26 cellular contexts compared by ENCODE assay signal in the genomic region with DNA sequence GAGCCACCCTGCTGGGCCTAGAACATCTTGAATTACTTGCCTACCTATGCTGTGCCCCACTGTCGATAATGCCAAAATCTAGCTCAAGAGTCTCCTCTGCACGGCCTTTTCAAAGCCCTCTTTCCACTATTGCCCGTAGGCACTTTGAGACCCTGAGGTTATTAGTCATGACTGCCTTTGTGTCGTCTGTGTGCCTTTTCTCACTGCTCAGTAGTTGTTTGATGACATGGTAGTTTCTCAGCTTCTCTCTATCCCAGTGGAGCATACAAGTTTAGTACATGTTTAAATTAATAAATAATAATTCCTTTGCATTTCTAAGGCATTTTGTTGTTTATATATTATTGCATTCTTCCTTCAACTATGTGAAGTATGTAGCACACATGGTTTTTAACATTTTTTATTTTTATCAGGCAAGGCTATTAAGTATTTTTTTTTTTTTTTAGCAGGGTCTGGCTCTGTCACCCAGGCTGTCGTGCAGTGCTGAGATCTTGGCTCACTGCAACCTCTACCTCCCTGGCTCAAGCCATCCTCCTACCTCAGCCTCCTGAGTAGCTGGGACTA. TPM values are rescaled to one million over a fixed set of nuclear protein-coding genes. Genes with fewer than 3 reads are reported as not detected.
DNase-seq lines count a peak whose midpoint lies in the region; ATAC-seq, FAIRE-seq and TF ChIP-seq lines count a peak whose summit lies in the region.
"Had no signal": no experiment of that assay in that cellular context is flagged by ENCODE, and none has a peak within 500 bp of the region (broad histone marks: within the 10 kb centered on the region; RNA-seq: fewer than 3 reads in every experiment).

No MANE protein-coding gene starts in this region.

- H3K4me3 ChIP-seq in fibroblast of lung (replicated peaks in 1 of 4; ENCODE audit: control extremely low read depth in 1 of 4, insufficient read depth in 1 of 4, low read depth in 3 of 4, low read length in 4 of 4) (no peak overlapping the region), rectal smooth muscle tissue (ENCODE audit: low read length) (no peak overlapping the region)
- H3K4me3 ChIP-seq: neural progenitor cell, thoracic aorta had no signal

- no peak for DNase-seq in GM19239 (ENCODE audit: insufficient read length, low spot score)
- no peak for DNase-seq in T-helper 17 cell
- DNase-seq in fibroblast of lung (ENCODE audit: low read depth in 2 of 2): peak in 1 of 2 donors; percentile 48
- DNase-seq in ecto neural progenitor cell (ENCODE audit: low spot score): no peak
- no peak for DNase-seq in 8988T
- DNase-seq: activated CD4-positive, CD25-positive, alpha-beta regulatory T cell; activated CD8-positive, alpha-beta T cell treated with anti-CD3 and anti-CD28 coated beads, Interleukin-2, amount 10 ng/mL, durations not matched to agents 7 days and 5 days; activated naive CD4-positive, alpha-beta T cell treated with anti-CD3 and anti-CD28 coated beads, Interleukin-2, amount 10 ng/mL, durations not matched to agents 7 days and 5 days; activated T-cell treated with anti-CD3 and anti-CD28 coated beads, Interleukin-2, amount 50 U/mL, for 24 hours; BE2C; Calu3; glutamatergic neuron; H7; NCI-H748 treated with DMSO at 0.1 percent for 48 hours; OCI-M1; SIG-M5; stimulated activated CD4-positive, alpha-beta T cell treated with anti-CD3 and anti-CD28 coated beads, Interleukin-15, amount 100 ng/mL, for 24 hours; T-helper 2 cell had no signal

- H3K79me2 ChIP-seq in fibroblast of lung (ENCODE audit: control insufficient read depth, insufficient read depth, low read length): peaks cover 14% of the 10 kb centered on the region

- peaks cover 2% of the 10 kb centered on the region for H3K4me1 ChIP-seq in fibroblast of lung (ENCODE audit: control insufficient read depth, extremely low read depth, insufficient read depth, low read length)
- peaks cover 14% of the 10 kb centered on the region for H3K4me1 ChIP-seq in rectal smooth muscle tissue (ENCODE audit: control insufficient read depth, insufficient read depth, low read length)

- FAIRE-seq in GM19239 (lab: Jason Lieb, UNC): peak; percentile 40

- no peak overlapping the region for H3K4me2 ChIP-seq in fibroblast of lung (ENCODE audit: extremely low read depth, insufficient read depth, low read length)
- H3K4me2 ChIP-seq: neural progenitor cell had no signal

- ATAC-seq in T-helper 17 cell (no peak), GM19395 (IDR thresholded peaks at IDR 0.05; ENCODE audit: unreplicated experiment) (no peak), GM21786 (IDR thresholded peaks at IDR 0.05; ENCODE audit: unreplicated experiment) (no peak)
- ATAC-seq: activated CD8-positive, alpha-beta T cell treated with anti-CD3 and anti-CD28 coated beads, Interleukin-2, amount 10 ng/mL, durations not matched to agents 7 days and 5 days; left lobe of liver had no signal

- no peaks in the 10 kb centered on the region for H3K9me3 ChIP-seq in T-helper 17 cell (ENCODE audit: control insufficient read depth, low read length, poor library complexity, severe bottlenecking)
- H3K9me3 ChIP-seq in fibroblast of lung (ENCODE audit: control insufficient read depth, insufficient read depth, low read depth, low read length): no peaks in the 10 kb centered on the region
- H3K9me3 ChIP-seq: BE2C, thoracic aorta had no signal

- TF ChIP-seq CTCF in fibroblast of lung (conservative IDR thresholded peaks at IDR 0.05 in 1 of 2, IDR thresholded peaks at IDR 0.05 in 1 of 2; ENCODE audit: low read depth in 1 of 2, low read length in 2 of 2): no peak

- H3K27ac Mint-ChIP-seq in T-helper 17 cell: peak overlapping the region; percentile 41
- H3K27ac Mint-ChIP-seq: activated CD8-positive, alpha-beta T cell treated with anti-CD3 and anti-CD28 coated beads, Interleukin-2, amount 10 ng/mL, durations not matched to agents 7 days and 5 days; activated naive CD4-positive, alpha-beta T cell treated with anti-CD3 and anti-CD28 coated beads, Interleukin-2, amount 10 ng/mL, durations not matched to agents 7 days and 5 days; activated T-cell treated with anti-CD3 and anti-CD28 coated beads, Interleukin-2, amount 50 U/mL, for 24 hours; neural progenitor cell had no signal

- H3K27ac ChIP-seq in fibroblast of lung (ENCODE audit: insufficient read depth, low read length) (peak overlapping the region; percentile 51), rectal smooth muscle tissue (ENCODE audit: low read depth, low read length) (peak overlapping the region; percentile 34)
- H3K27ac ChIP-seq: HL-60, neural progenitor cell had no signal

- no peak overlapping the region for H3K4me3 Mint-ChIP-seq in T-helper 17 cell
- H3K4me3 Mint-ChIP-seq: activated CD8-positive, alpha-beta T cell treated with anti-CD3 and anti-CD28 coated beads, Interleukin-2, amount 10 ng/mL, durations not matched to agents 7 days and 5 days; activated naive CD4-positive, alpha-beta T cell treated with anti-CD3 and anti-CD28 coated beads, Interleukin-2, amount 10 ng/mL, durations not matched to agents 7 days and 5 days; activated T-cell treated with anti-CD3 and anti-CD28 coated beads, Interleukin-2, amount 50 U/mL, for 24 hours; brain; neural progenitor cell had no signal

- no peak overlapping the region for H2AFZ ChIP-seq in fibroblast of lung (ENCODE audit: low read length)
- H2AFZ ChIP-seq: neural progenitor cell had no signal

- no peaks in the 10 kb centered on the region for H3K36me3 Mint-ChIP-seq in T-helper 17 cell (ENCODE audit: low read depth)
- H3K36me3 Mint-ChIP-seq: brain had no signal

- H3K27me3 Mint-ChIP-seq in T-helper 17 cell: no peaks in the 10 kb centered on the region
- H3K27me3 Mint-ChIP-seq: activated naive CD4-positive, alpha-beta T cell treated with anti-CD3 and anti-CD28 coated beads, Interleukin-2, amount 10 ng/mL, durations not matched to agents 7 days and 5 days; activated T-cell treated with anti-CD3 and anti-CD28 coated beads, Interleukin-2, amount 50 U/mL, for 24 hours; brain had no signal

- no peaks in the 10 kb centered on the region for H3K36me3 ChIP-seq in fibroblast of lung (ENCODE audit: control insufficient read depth, insufficient read depth, low read length)
- H3K36me3 ChIP-seq in rectal smooth muscle tissue (ENCODE audit: control insufficient read depth, insufficient read depth, low read length): no peaks in the 10 kb centered on the region
- H3K36me3 ChIP-seq: BE2C, neural progenitor cell, thoracic aorta had no signal

- H3K9ac ChIP-seq in fibroblast of lung (ENCODE audit: insufficient read depth, low read length) (no peak overlapping the region), rectal smooth muscle tissue (ENCODE audit: low read length) (no peak overlapping the region)
- H3K9ac ChIP-seq: neural progenitor cell had no signal

- H3K27me3 ChIP-seq in fibroblast of lung (ENCODE audit: control insufficient read depth, insufficient read depth, low read length) (no peaks in the 10 kb centered on the region), rectal smooth muscle tissue (ENCODE audit: control insufficient read depth, insufficient read depth, low read length) (no peaks in the 10 kb centered on the region)
- H3K27me3 ChIP-seq: BE2C, neural progenitor cell had no signal

- H4K20me1 ChIP-seq in fibroblast of lung (ENCODE audit: control insufficient read depth, extremely low read depth, insufficient read depth, low read length): no peaks in the 10 kb centered on the region

- H3K4me1 Mint-ChIP-seq in T-helper 17 cell: peaks cover 17% of the 10 kb centered on the region

RNA-seq across cellular contexts. Expression of a gene that starts 45.1 kb away (rescaled TPM):
- total RNA-seq in T-helper 17 cell: 10 to 100 TPM; 47.0 to 52.3 TPM
- 27.2 and 72.5 TPM in 2 replicates for total RNA-seq in fibroblast of lung
- polyA plus RNA-seq in fibroblast of lung: 20.3 and 35.0 TPM in 2 replicates
- polyA plus RNA-seq in fibroblast of lung (2012): 22.5 and 30.5 TPM in 2 replicates
- polyA minus RNA-seq in fibroblast of lung (ENCODE audit: low replicate concordance): 31.5 and 56.7 TPM in 2 replicates
